8 cellular contexts compared by ENCODE assay signal in genomic region chr20:62386383-62387218, GRCh38. TPM values are rescaled to one million over a fixed set of nuclear protein-coding genes. Genes with fewer than 3 reads are reported as not detected.
A peak's percentile ranks its signal among the peaks of the same experiment; 100 is the strongest.
DNase-seq lines count a peak whose midpoint lies in the region; ATAC-seq and TF ChIP-seq lines count a peak whose summit lies in the region.

Gene RPS21 (plus strand): TSS chr20:62387103. CDS start chr20:62387339, 236 bp downstream.

- peak within 1 kb of the TSS; percentile 100 for H3K4me3 ChIP-seq in ectodermal cell (ENCODE audit: insufficient read depth, low read depth, low read length)

- CTCF ChIA-PET in activated CD8-positive, alpha-beta T cell treated with anti-CD3 and anti-CD28 coated beads for 36 hours (lab: Charles Lee) = no interaction called here

- intact Hi-C loops in activated CD8-positive, alpha-beta T cell treated with anti-CD3 and anti-CD28 coated beads for 36 hours (cut with micrococcal nuclease) = no loop called here

- ATAC-seq in GM19438 (IDR thresholded peaks at IDR 0.05; ENCODE audit: low read depth, unreplicated experiment) (peak; percentile 81), HG03571 (IDR thresholded peaks at IDR 0.05; ENCODE audit: unreplicated experiment) (peak; percentile 78)
- ATAC-seq in activated CD8-positive, alpha-beta T cell treated with anti-CD3 and anti-CD28 coated beads for 36 hours = peak; percentile 87

- H3K27me3 ChIP-seq in ectodermal cell (ENCODE audit: control insufficient read depth, insufficient read depth, low read length, poor library complexity, severe bottlenecking) = no peaks in the 10 kb centered on the region

- POLR2A ChIA-PET in activated CD8-positive, alpha-beta T cell treated with anti-CD3 and anti-CD28 coated beads for 36 hours (lab: Charles Lee) = interaction anchor here (0.6 to 6.0 kb wide), 13 partner anchors 9 to 255 kb away, joined by 3 to 53 read pairs (median 3); partner anchors contain the start of genes LAMA5 and SLCO4A1

- peaks cover 16% of the 10 kb centered on the region for H3K4me1 ChIP-seq in ectodermal cell (ENCODE audit: control insufficient read depth, insufficient read depth, low read length)

- no peaks in the 10 kb centered on the region for H3K27me3 Mint-ChIP-seq in activated CD8-positive, alpha-beta T cell treated with anti-CD3 and anti-CD28 coated beads for 36 hours

- peaks cover 43% of the 10 kb centered on the region for H3K4me1 Mint-ChIP-seq in activated CD8-positive, alpha-beta T cell treated with anti-CD3 and anti-CD28 coated beads for 36 hours (ENCODE audit: low read depth)

- peaks cover 12% of the 10 kb centered on the region for H3K36me3 ChIP-seq in ectodermal cell (ENCODE audit: control insufficient read depth, insufficient read depth, low read length)

- peak within 1 kb of the TSS; percentile 95 for H3K4me3 Mint-ChIP-seq in activated CD8-positive, alpha-beta T cell treated with anti-CD3 and anti-CD28 coated beads for 36 hours

- no peaks in the 10 kb centered on the region for H3K9me3 ChIP-seq in ectodermal cell (ENCODE audit: control insufficient read depth, low read length)

- H3K36me3 Mint-ChIP-seq in activated CD8-positive, alpha-beta T cell treated with anti-CD3 and anti-CD28 coated beads for 36 hours (ENCODE audit: low read depth) = peaks cover 55% of the 10 kb centered on the region

- peak within 1 kb of the TSS; percentile 91 for H3K27ac Mint-ChIP-seq in activated CD8-positive, alpha-beta T cell treated with anti-CD3 and anti-CD28 coated beads for 36 hours

- peaks cover 4% of the 10 kb centered on the region for H3K9me3 Mint-ChIP-seq in activated CD8-positive, alpha-beta T cell treated with anti-CD3 and anti-CD28 coated beads for 36 hours

- TF ChIP-seq CTCF in activated CD8-positive, alpha-beta T cell treated with anti-CD3 and anti-CD28 coated beads for 36 hours (IDR thresholded peaks at IDR 0.05) = no peak

- peak; percentile 96 for DNase-seq in CD1c-positive myeloid dendritic cell (ENCODE audit: extremely low spot score)
- DNase-seq in NCI-H82 treated with DMSO at 0.1 percent for 48 hours (lab: John Stamatoyannopoulos, UW; ENCODE audit: unreplicated experiment) = peak; percentile 76
- peak; percentile 94 for DNase-seq in activated CD8-positive, alpha-beta T cell treated with anti-CD3 and anti-CD28 coated beads for 36 hours
- peak; percentile 94 to 96 for DNase-seq in lung microvascular endothelial cell (ENCODE audit: low read depth in 2 of 2)
- peak; percentile 87 to 88 (median 88) for DNase-seq in stimulated activated CD4-positive, alpha-beta T cell treated with anti-CD3 and anti-CD28 coated beads, TNF-alpha, amount 100 ng/mL, for 4 hours (ENCODE audit: low read depth in 3 of 3)

- 0 to 1% methylated on average over 83 of the region's 83 CpGs for WGBS in ectodermal cell, 2 experiments

- H3K27ac ChIP-seq in ectodermal cell (ENCODE audit: insufficient read depth, low read depth, low read length, poor library complexity, severe bottlenecking) = peak within 1 kb of the TSS; percentile 22

RNA-seq across cellular contexts. Expression of gene RPS21, which starts in this region (rescaled TPM):
- 1,000 to 10,000 TPM; 2,670 to 2,760 TPM for total RNA-seq in activated CD8-positive, alpha-beta T cell treated with anti-CD3 and anti-CD28 coated beads for 36 hours
- 1,350 TPM for polyA plus RNA-seq in ectodermal cell (2013, experiment 1 of 4)
- polyA plus RNA-seq in ectodermal cell (2013, experiment 2 of 4) = 1,366 TPM
- 1,305 TPM for polyA plus RNA-seq in ectodermal cell (2013, experiment 3 of 4)
- polyA plus RNA-seq in ectodermal cell (2013, experiment 4 of 4) = 1,498 TPM
- total RNA-seq in lung microvascular endothelial cell = 960 and 1,048 TPM in 2 replicates

Comparison
In these comparisons a context has a peak if more than half of its experiments do, and no peak if none do; other contexts are left out.
1. Peak in every context shown above with its lines: DNase-seq, ATAC-seq, H3K4me3 ChIP-seq and H3K27ac ChIP-seq.